15 cellular contexts compared by ENCODE assay signal in genomic region chr10:69261184-69261583, GRCh38. TPM values are rescaled to one million over a fixed set of nuclear protein-coding genes. Genes with fewer than 3 reads are reported as not detected.
DNase-seq lines count a peak whose midpoint lies in the region; ATAC-seq and TF ChIP-seq lines count a peak whose summit lies in the region.
"Had no signal": no experiment of that assay in that cellular context is flagged by ENCODE, and none has a peak within 500 bp of the region (broad histone marks: within the 10 kb centered on the region; RNA-seq: fewer than 3 reads in every experiment).

No MANE protein-coding gene starts in this region.

- peak overlapping the region; percentile 48 for H3K23ac ChIP-seq in mesendoderm (ENCODE audit: low read length)

- no peaks in the 10 kb centered on the region for H3K79me2 ChIP-seq in PC-9 (ENCODE audit: low read depth)
- no peaks in the 10 kb centered on the region for H3K79me2 ChIP-seq in mesendoderm (ENCODE audit: control insufficient read depth, insufficient read depth, low read length)

- no peaks in the 10 kb centered on the region for H3K27me3 Mint-ChIP-seq in activated naive CD8-positive, alpha-beta T cell treated with anti-CD3 and anti-CD28 coated beads, Interleukin-2, amount 50 U/mL, for 24 hours
- H3K27me3 Mint-ChIP-seq: CD4-positive, alpha-beta memory T cell had no signal

- H3K4ac ChIP-seq in mesendoderm (ENCODE audit: low read depth, low read length) = no peak overlapping the region

- H3K4me1 Mint-ChIP-seq in activated naive CD8-positive, alpha-beta T cell treated with anti-CD3 and anti-CD28 coated beads, Interleukin-2, amount 50 U/mL, for 24 hours = peaks cover 7% of the 10 kb centered on the region
- H3K4me1 Mint-ChIP-seq: H9 had no signal

- H4K20me1 ChIP-seq in PC-9 (ENCODE audit: insufficient read depth) = 0 out of 2 replicates have a peak, but pooled peaks cover 11% of the 10 kb centered on the region

- 54 to 75% (median 71%) methylated on average over 7 to 8 of the region's 8 CpGs for WGBS in heart left ventricle, 4 donors
- no CpG with 5 or more reads among the region's 8 CpGs for WGBS in mesendoderm (ENCODE audit: extremely low coverage, insufficient coverage, low lambda C conversion rate)

- no peaks in the 10 kb centered on the region for H3K27me3 ChIP-seq in heart left ventricle
- no peaks in the 10 kb centered on the region for H3K27me3 ChIP-seq in PC-9 (ENCODE audit: insufficient read depth, low read depth)
- no peaks in the 10 kb centered on the region for H3K27me3 ChIP-seq in mesendoderm (ENCODE audit: insufficient read depth, low read length, poor library complexity)

- no peak overlapping the region for H2BK5ac ChIP-seq in mesendoderm (ENCODE audit: low read length)

- H3K9me3 Mint-ChIP-seq in activated naive CD8-positive, alpha-beta T cell treated with anti-CD3 and anti-CD28 coated beads, Interleukin-2, amount 50 U/mL, for 24 hours = no peaks in the 10 kb centered on the region
- H3K9me3 Mint-ChIP-seq: CD4-positive, alpha-beta memory T cell; H9 had no signal

- H3K18ac ChIP-seq in mesendoderm (ENCODE audit: low read length) = no peak overlapping the region

- H2AK5ac ChIP-seq in mesendoderm (ENCODE audit: low read length) = no peak overlapping the region

- H2BK15ac ChIP-seq in mesendoderm (replicated peaks; ENCODE audit: low read depth) = no peak overlapping the region

- BruUV-seq in PC-9 (replicated peaks; lab: Mats Ljungman, UMichigan) = no TSS peak

- H3K4me1 ChIP-seq in heart left ventricle (peaks cover 0 to 4% (median 0%) of the 10 kb centered on the region in 12 donors), PC-9 (replicated peaks; ENCODE audit: insufficient read depth) (no peaks in the 10 kb centered on the region), mesendoderm (ENCODE audit: control insufficient read depth, low read depth, low read length) (no peaks in the 10 kb centered on the region)

- no peak for TF ChIP-seq POLR2A in heart left ventricle (IDR thresholded peaks at IDR 0.05)

- peak in 3 of 4 donors; percentile 42 to 61 (median 61) for ATAC-seq in heart left ventricle
- no peak for ATAC-seq in activated naive CD8-positive, alpha-beta T cell treated with anti-CD3 and anti-CD28 coated beads, Interleukin-2, amount 50 U/mL, for 24 hours
- no peak for ATAC-seq in GM21390 (IDR thresholded peaks at IDR 0.05; ENCODE audit: unreplicated experiment)
- ATAC-seq: HCT116 had no signal

- no peak overlapping the region for H2AFZ ChIP-seq in PC-9

- H3K79me1 ChIP-seq in mesendoderm (ENCODE audit: low read length) = no peaks in the 10 kb centered on the region

- intact Hi-C loops in heart left ventricle (cut with DNase I) (no loop called here), cardiac septum (cut with DNase I) (no loop called here), PC-9 (cut with micrococcal nuclease; ENCODE audit: unreplicated experiment) (loop anchor here (5.0 kb wide), 1 partner anchor 56 kb away; no protein-coding TSS in a partner anchor)

- no peak overlapping the region for H3K27ac ChIP-seq in heart left ventricle
- peak overlapping the region; percentile 20; the same call in 1 of the 2 replicates for H3K27ac ChIP-seq in PC-9
- no peak overlapping the region for H3K27ac ChIP-seq in mesendoderm (ENCODE audit: low read depth, low read length)

- no peak overlapping the region for H3K4me3 Mint-ChIP-seq in activated naive CD8-positive, alpha-beta T cell treated with anti-CD3 and anti-CD28 coated beads, Interleukin-2, amount 50 U/mL, for 24 hours
- H3K4me3 Mint-ChIP-seq: CD4-positive, alpha-beta memory T cell; H9 had no signal

- no peak overlapping the region for H4K8ac ChIP-seq in mesendoderm (ENCODE audit: low read depth, low read length)

- H3K4me3 ChIP-seq in heart left ventricle = no peak overlapping the region
- no peak overlapping the region for H3K4me3 ChIP-seq in PC-9
- no peak overlapping the region for H3K4me3 ChIP-seq in mesendoderm (ENCODE audit: low read length)

- CTCF ChIA-PET in PC-9 (lab: Charles Lee) = no interaction called here

- H3K9me3 ChIP-seq in heart left ventricle = no peaks in the 10 kb centered on the region
- H3K9me3 ChIP-seq in PC-9 (ENCODE audit: insufficient read depth, low read depth) = no peaks in the 10 kb centered on the region

- POLR2A ChIA-PET in PC-9 (lab: Charles Lee; ENCODE audit: unreplicated experiment) = no interaction called here

- H3K4me2 ChIP-seq in PC-9 (no peak overlapping the region), mesendoderm (ENCODE audit: low read length) (no peak overlapping the region)

- H3K56ac ChIP-seq in mesendoderm (ENCODE audit: low read length) = no peak overlapping the region

- H3K36me3 Mint-ChIP-seq in activated naive CD8-positive, alpha-beta T cell treated with anti-CD3 and anti-CD28 coated beads, Interleukin-2, amount 50 U/mL, for 24 hours (ENCODE audit: low read depth) = no peaks in the 10 kb centered on the region

- no peak for DNase-seq in heart left ventricle
- no peak for DNase-seq in cardiac septum (ENCODE audit: low spot score)
- no peak for DNase-seq in PC-9
- DNase-seq in mesendoderm = no peak
- DNase-seq in activated naive CD8-positive, alpha-beta T cell treated with anti-CD3 and anti-CD28 coated beads, Interleukin-2, amount 50 U/mL, for 24 hours = no peak
- DNase-seq: C1 segment of cervical spinal cord; Calu3; CD4-positive, alpha-beta memory T cell; COR-L47; DMS53; DMS79 treated with DMSO at 0.1 percent for 48 hours; GF-D8; H9 had no signal

- H3K36me3 ChIP-seq in heart left ventricle = no peaks in the 10 kb centered on the region
- peaks cover 58% of the 10 kb centered on the region for H3K36me3 ChIP-seq in PC-9 (ENCODE audit: low read depth)
- no peaks in the 10 kb centered on the region for H3K36me3 ChIP-seq in mesendoderm (ENCODE audit: control insufficient read depth, insufficient read depth, low read length)

- TF ChIP-seq CTCF in heart left ventricle (IDR thresholded peaks at IDR 0.05) = peak in 2 of 12 donors; percentile 7 to 20
- no peak for TF ChIP-seq CTCF in PC-9 (conservative IDR thresholded peaks at IDR 0.05)

- H3K9me2 ChIP-seq in PC-9 (ENCODE audit: insufficient read depth) = no peaks in the 10 kb centered on the region

- peaks cover 79% of the 10 kb centered on the region for H3F3A ChIP-seq in PC-9 (ENCODE audit: insufficient read depth, low read depth)

- H3K27ac Mint-ChIP-seq in activated naive CD8-positive, alpha-beta T cell treated with anti-CD3 and anti-CD28 coated beads, Interleukin-2, amount 50 U/mL, for 24 hours = no peak overlapping the region
- H3K27ac Mint-ChIP-seq: H9 had no signal

- no peak overlapping the region for H2BK120ac ChIP-seq in mesendoderm (ENCODE audit: low read depth, low read length)

- H4K5ac ChIP-seq in mesendoderm (ENCODE audit: low read length) = no peak overlapping the region

- no peak overlapping the region for H3K9ac ChIP-seq in mesendoderm (ENCODE audit: low read length)

RNA-seq across cellular contexts. Expression of gene HK1, which starts 17.1 kb away (rescaled TPM):
- total RNA-seq in heart left ventricle (100 to 1,000 TPM; 194 to 310 (median 227) TPM), cardiac septum (315 TPM), PC-9 (2021) (128 and 140 TPM in 2 replicates)
- polyA plus RNA-seq in heart left ventricle = 100 to 1,000 TPM in 1 of 2 donors, 10 to 100 TPM in 1; 83.0 to 284 TPM
- polyA plus RNA-seq in mesendoderm (2013, experiment 1 of 2) = 114 TPM
- 114 TPM for polyA plus RNA-seq in mesendoderm (2013, experiment 2 of 2)

RNA-seq across cellular contexts. Expression of gene HKDC1, which starts 41.1 kb away (rescaled TPM):
- total RNA-seq in heart left ventricle (under 1 TPM in 2 of 9 donors, not detected in 7; 0.11 to 0.19 TPM), cardiac septum (not detected), PC-9 (2021) (173 and 178 TPM in 2 replicates)
- under 1 TPM in 1 of 2 donors, not detected in 1; 0.14 TPM for polyA plus RNA-seq in heart left ventricle
- 0.28 TPM for polyA plus RNA-seq in mesendoderm (2013, experiment 1 of 2)
- 0.31 TPM for polyA plus RNA-seq in mesendoderm (2013, experiment 2 of 2)
- total RNA-seq: H9 had no signal

Comparison
In these comparisons a context has a peak if more than half of its experiments do, and no peak if none do; other contexts are left out.
1. ATAC-seq: peak in heart left ventricle (3 of 4); none in activated naive CD8-positive, alpha-beta T cell treated with anti-CD3 and anti-CD28 coated beads, Interleukin-2, amount 50 U/mL, for 24 hours (single experiment) and GM21390 (single experiment).
2. RNA of gene HKDC1, which starts 41.1 kb away (total RNA-seq): 173 to 178 TPM in PC-9; not detected in cardiac septum (single experiment) and 0.11 to 0.19 TPM in heart left ventricle; every median in the first group is over 100 times any median in the second.